5 cellular contexts compared by ENCODE assay signal in genomic region chr16:77093999-77094398, GRCh38.
"Had no signal": no experiment of that assay in that cellular context is flagged by ENCODE, and none has a peak within 500 bp of the region (broad histone marks: within the 10 kb centered on the region; RNA-seq: fewer than 3 reads in every experiment).

No MANE protein-coding gene starts in this region.

- DNase-seq: GOT3, H9, HCEC 1CT, IMR-90 had no signal

- ATAC-seq: K562 had no signal

- H3K27ac Mint-ChIP-seq: H9 had no signal

- H3K4me3 Mint-ChIP-seq: H9 had no signal

- H3K9me3 Mint-ChIP-seq: H9 had no signal

- H3K4me3 ChIP-seq: K562 had no signal
